Comparison of ENCODE assay signal across 1 cellular context in the genomic region with DNA sequence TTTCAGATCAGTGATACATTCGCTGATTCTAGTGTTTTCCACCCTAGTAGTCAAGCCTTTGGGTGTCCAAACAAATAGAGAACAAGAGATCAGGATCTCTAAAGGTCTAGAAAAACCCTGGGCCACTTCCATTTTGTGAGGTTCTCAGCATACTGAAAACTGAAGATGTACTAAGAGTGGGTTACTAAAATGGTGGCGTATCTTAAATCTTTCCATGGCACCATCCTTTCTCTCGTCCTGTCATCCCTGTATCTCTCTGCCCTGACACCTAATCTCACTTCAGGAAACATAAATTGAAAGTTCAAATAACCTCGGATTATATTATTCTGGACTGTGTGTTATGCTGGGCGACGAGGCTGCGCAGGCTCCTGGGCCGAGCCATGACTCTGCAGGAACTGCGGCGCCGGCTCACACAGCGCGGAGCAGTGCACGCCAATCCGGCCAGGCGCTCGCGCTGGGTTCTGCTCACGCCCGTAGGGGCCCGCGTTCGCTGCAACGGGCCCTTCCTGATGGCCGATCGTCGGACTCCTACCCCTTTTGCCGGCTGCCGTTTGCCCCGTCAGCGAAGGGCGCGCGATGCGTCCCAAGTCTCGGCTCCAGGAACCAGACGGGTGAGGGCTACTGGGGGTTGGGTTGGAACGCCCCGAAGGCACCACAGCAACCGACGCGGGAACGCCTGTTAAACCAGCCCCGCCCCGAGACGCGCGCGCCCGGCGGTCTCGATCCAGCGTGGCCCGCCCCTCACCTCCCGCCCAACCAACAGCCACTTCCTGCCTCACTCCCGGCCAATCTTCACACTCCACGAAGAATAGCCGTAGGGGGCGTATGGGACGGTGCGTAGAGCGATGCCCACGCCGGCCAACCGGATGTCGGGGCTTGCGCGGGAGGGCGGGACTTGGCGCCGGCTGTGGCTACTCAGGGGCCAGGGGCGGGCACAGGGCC.
A peak's percentile ranks its signal among the peaks of the same experiment; 100 is the strongest.
TF ChIP-seq lines count a peak whose summit lies in the region.

No MANE protein-coding gene starts in this region.

TF ChIP-seq in H1, 55 proteins besides CTCF, POLR2A, EP300 and RAD21:
- no peak for TF ChIP-seq BCL11A (IDR thresholded peaks at IDR 0.05; ENCODE audit: low read depth in 2 of 2, low read length in 2 of 2)
- TF ChIP-seq TAF1 (IDR thresholded peaks at IDR 0.05; ENCODE audit: low read depth, low read length) = peak; percentile 65; the same call in 1 of the 2 replicates
- no peak for TF ChIP-seq SAP30 (IDR thresholded peaks at IDR 0.05; ENCODE audit: insufficient read depth, insufficient replicate concordance, low read length)
- TF ChIP-seq, protein P1, sequence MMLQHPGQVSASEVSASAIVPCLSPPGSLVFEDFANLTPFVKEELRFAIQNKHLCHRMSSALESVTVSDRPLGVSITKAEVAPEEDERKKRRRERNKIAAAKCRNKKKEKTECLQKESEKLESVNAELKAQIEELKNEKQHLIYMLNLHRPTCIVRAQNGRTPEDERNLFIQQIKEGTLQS (IDR thresholded peaks at IDR 0.05; ENCODE audit: insufficient read depth, low read depth, low read length) = no peak
- no peak for TF ChIP-seq CBX8 (IDR thresholded peaks at IDR 0.05; ENCODE audit: borderline replicate concordance, low read depth, low read length)
- TF ChIP-seq CHD1 (IDR thresholded peaks at IDR 0.05; ENCODE audit: low read depth, low read length) = no peak
- TF ChIP-seq, protein P2, sequence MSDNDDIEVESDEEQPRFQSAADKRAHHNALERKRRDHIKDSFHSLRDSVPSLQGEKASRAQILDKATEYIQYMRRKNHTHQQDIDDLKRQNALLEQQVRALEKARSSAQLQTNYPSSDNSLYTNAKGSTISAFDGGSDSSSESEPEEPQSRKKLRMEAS (IDR thresholded peaks at IDR 0.05) = 0 out of 2 replicates have a peak, but pooled peaks have one; percentile 32
- no peak for TF ChIP-seq EGR1 (IDR thresholded peaks at IDR 0.05; ENCODE audit: borderline replicate concordance, low read depth, low read length)
- peak; percentile 89 for TF ChIP-seq SP4 (IDR thresholded peaks at IDR 0.05; ENCODE audit: low read length)
- no peak for TF ChIP-seq RXRA (IDR thresholded peaks at IDR 0.05; ENCODE audit: insufficient read depth, low read depth, low read length)
- TF ChIP-seq SRF (IDR thresholded peaks at IDR 0.05; ENCODE audit: low read depth, low read length) = no peak
- TF ChIP-seq TBP (IDR thresholded peaks at IDR 0.05; ENCODE audit: low read depth, low read length) = 0 out of 2 replicates have a peak, but pooled peaks have one; percentile 8
- no peak for TF ChIP-seq POU5F1 (IDR thresholded peaks at IDR 0.05; ENCODE audit: low read depth, low read length)
- TF ChIP-seq CEBPB (IDR thresholded peaks at IDR 0.05; ENCODE audit: low read depth, low read length) = no peak
- TF ChIP-seq, protein P3, sequence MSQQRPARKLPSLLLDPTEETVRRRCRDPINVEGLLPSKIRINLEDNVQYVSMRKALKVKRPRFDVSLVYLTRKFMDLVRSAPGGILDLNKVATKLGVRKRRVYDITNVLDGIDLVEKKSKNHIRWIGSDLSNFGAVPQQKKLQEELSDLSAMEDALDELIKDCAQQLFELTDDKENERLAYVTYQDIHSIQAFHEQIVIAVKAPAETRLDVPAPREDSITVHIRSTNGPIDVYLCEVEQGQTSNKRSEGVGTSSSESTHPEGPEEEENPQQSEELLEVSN (IDR thresholded peaks at IDR 0.05) = no peak
- peak; percentile 71 for TF ChIP-seq PHF8 (conservative IDR thresholded peaks at IDR 0.05; ENCODE audit: low read depth, low read length)
- TF ChIP-seq, protein P4, sequence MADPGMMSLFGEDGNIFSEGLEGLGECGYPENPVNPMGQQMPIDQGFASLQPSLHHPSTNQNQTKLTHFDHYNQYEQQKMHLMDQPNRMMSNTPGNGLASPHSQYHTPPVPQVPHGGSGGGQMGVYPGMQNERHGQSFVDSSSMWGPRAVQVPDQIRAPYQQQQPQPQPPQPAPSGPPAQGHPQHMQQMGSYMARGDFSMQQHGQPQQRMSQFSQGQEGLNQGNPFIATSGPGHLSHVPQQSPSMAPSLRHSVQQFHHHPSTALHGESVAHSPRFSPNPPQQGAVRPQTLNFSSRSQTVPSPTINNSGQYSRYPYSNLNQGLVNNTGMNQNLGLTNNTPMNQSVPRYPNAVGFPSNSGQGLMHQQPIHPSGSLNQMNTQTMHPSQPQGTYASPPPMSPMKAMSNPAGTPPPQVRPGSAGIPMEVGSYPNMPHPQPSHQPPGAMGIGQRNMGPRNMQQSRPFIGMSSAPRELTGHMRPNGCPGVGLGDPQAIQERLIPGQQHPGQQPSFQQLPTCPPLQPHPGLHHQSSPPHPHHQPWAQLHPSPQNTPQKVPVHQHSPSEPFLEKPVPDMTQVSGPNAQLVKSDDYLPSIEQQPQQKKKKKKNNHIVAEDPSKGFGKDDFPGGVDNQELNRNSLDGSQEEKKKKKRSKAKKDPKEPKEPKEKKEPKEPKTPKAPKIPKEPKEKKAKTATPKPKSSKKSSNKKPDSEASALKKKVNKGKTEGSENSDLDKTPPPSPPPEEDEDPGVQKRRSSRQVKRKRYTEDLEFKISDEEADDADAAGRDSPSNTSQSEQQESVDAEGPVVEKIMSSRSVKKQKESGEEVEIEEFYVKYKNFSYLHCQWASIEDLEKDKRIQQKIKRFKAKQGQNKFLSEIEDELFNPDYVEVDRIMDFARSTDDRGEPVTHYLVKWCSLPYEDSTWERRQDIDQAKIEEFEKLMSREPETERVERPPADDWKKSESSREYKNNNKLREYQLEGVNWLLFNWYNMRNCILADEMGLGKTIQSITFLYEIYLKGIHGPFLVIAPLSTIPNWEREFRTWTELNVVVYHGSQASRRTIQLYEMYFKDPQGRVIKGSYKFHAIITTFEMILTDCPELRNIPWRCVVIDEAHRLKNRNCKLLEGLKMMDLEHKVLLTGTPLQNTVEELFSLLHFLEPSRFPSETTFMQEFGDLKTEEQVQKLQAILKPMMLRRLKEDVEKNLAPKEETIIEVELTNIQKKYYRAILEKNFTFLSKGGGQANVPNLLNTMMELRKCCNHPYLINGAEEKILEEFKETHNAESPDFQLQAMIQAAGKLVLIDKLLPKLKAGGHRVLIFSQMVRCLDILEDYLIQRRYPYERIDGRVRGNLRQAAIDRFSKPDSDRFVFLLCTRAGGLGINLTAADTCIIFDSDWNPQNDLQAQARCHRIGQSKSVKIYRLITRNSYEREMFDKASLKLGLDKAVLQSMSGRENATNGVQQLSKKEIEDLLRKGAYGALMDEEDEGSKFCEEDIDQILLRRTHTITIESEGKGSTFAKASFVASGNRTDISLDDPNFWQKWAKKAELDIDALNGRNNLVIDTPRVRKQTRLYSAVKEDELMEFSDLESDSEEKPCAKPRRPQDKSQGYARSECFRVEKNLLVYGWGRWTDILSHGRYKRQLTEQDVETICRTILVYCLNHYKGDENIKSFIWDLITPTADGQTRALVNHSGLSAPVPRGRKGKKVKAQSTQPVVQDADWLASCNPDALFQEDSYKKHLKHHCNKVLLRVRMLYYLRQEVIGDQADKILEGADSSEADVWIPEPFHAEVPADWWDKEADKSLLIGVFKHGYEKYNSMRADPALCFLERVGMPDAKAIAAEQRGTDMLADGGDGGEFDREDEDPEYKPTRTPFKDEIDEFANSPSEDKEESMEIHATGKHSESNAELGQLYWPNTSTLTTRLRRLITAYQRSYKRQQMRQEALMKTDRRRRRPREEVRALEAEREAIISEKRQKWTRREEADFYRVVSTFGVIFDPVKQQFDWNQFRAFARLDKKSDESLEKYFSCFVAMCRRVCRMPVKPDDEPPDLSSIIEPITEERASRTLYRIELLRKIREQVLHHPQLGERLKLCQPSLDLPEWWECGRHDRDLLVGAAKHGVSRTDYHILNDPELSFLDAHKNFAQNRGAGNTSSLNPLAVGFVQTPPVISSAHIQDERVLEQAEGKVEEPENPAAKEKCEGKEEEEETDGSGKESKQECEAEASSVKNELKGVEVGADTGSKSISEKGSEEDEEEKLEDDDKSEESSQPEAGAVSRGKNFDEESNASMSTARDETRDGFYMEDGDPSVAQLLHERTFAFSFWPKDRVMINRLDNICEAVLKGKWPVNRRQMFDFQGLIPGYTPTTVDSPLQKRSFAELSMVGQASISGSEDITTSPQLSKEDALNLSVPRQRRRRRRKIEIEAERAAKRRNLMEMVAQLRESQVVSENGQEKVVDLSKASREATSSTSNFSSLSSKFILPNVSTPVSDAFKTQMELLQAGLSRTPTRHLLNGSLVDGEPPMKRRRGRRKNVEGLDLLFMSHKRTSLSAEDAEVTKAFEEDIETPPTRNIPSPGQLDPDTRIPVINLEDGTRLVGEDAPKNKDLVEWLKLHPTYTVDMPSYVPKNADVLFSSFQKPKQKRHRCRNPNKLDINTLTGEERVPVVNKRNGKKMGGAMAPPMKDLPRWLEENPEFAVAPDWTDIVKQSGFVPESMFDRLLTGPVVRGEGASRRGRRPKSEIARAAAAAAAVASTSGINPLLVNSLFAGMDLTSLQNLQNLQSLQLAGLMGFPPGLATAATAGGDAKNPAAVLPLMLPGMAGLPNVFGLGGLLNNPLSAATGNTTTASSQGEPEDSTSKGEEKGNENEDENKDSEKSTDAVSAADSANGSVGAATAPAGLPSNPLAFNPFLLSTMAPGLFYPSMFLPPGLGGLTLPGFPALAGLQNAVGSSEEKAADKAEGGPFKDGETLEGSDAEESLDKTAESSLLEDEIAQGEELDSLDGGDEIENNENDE (IDR thresholded peaks at IDR 0.05; ENCODE audit: insufficient replicate concordance, low read length) = no peak
- TF ChIP-seq TEAD4 (IDR thresholded peaks at IDR 0.05; ENCODE audit: low read depth, low read length) = no peak
- TF ChIP-seq SP1 (IDR thresholded peaks at IDR 0.05; ENCODE audit: low read depth, low read length) = peak; percentile 98
- 0 out of 2 replicates have a peak, but pooled peaks have one; percentile 5 for TF ChIP-seq BRCA1 (IDR thresholded peaks at IDR 0.05; ENCODE audit: low read depth, low read length)
- peak; percentile 89 for TF ChIP-seq BACH1 (IDR thresholded peaks at IDR 0.05; ENCODE audit: low read length)
- no peak for TF ChIP-seq SUZ12 (IDR thresholded peaks at IDR 0.05; ENCODE audit: low read length)
- no peak for TF ChIP-seq CTBP2 (IDR thresholded peaks at IDR 0.05; ENCODE audit: borderline replicate concordance, insufficient read depth, insufficient read length, low read length)
- TF ChIP-seq CBX5 (IDR thresholded peaks at IDR 0.05; ENCODE audit: low read depth, low read length) = no peak
- no peak for TF ChIP-seq FOSL1 (IDR thresholded peaks at IDR 0.05; ENCODE audit: insufficient read depth, low read depth, low read length)
- TF ChIP-seq ASH2L (IDR thresholded peaks at IDR 0.05; ENCODE audit: low read length) = peak; percentile 72
- no peak for TF ChIP-seq TCF12 (IDR thresholded peaks at IDR 0.05; ENCODE audit: low read depth, low read length)
- peak; percentile 83 for TF ChIP-seq SP2 (IDR thresholded peaks at IDR 0.05; ENCODE audit: low read length)
- TF ChIP-seq, protein P5, sequence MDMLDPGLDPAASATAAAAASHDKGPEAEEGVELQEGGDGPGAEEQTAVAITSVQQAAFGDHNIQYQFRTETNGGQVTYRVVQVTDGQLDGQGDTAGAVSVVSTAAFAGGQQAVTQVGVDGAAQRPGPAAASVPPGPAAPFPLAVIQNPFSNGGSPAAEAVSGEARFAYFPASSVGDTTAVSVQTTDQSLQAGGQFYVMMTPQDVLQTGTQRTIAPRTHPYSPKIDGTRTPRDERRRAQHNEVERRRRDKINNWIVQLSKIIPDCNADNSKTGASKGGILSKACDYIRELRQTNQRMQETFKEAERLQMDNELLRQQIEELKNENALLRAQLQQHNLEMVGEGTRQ (IDR thresholded peaks at IDR 0.05; ENCODE audit: low read length) = no peak
- TF ChIP-seq CREB1 (IDR thresholded peaks at IDR 0.05) = peak; percentile 76
- TF ChIP-seq RBBP5 (IDR thresholded peaks at IDR 0.05; ENCODE audit: borderline replicate concordance, low read depth, low read length) = peak; percentile 67; the same call in 1 of the 2 replicates
- TF ChIP-seq NANOG (IDR thresholded peaks at IDR 0.05; ENCODE audit: insufficient read depth, low read depth, low read length, poor library complexity, severe bottlenecking) = no peak
- no peak for TF ChIP-seq RNF2 (IDR thresholded peaks at IDR 0.05; ENCODE audit: borderline replicate concordance, low read depth, low read length, missing control alignments, poor library complexity, severe bottlenecking)
- TF ChIP-seq GABPA (IDR thresholded peaks at IDR 0.05; ENCODE audit: borderline replicate concordance, insufficient read depth, low read length) = no peak; the same call in 1 of the 2 replicates
- TF ChIP-seq, protein P6, sequence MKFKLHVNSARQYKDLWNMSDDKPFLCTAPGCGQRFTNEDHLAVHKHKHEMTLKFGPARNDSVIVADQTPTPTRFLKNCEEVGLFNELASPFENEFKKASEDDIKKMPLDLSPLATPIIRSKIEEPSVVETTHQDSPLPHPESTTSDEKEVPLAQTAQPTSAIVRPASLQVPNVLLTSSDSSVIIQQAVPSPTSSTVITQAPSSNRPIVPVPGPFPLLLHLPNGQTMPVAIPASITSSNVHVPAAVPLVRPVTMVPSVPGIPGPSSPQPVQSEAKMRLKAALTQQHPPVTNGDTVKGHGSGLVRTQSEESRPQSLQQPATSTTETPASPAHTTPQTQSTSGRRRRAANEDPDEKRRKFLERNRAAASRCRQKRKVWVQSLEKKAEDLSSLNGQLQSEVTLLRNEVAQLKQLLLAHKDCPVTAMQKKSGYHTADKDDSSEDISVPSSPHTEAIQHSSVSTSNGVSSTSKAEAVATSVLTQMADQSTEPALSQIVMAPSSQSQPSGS (IDR thresholded peaks at IDR 0.05; ENCODE audit: low read length) = no peak
- peak; percentile 79 for TF ChIP-seq POLR2AphosphoS5 (IDR thresholded peaks at IDR 0.05; ENCODE audit: low read depth, low read length)
- peak; percentile 88 for TF ChIP-seq CHD2 (IDR thresholded peaks at IDR 0.05; ENCODE audit: low read length)
- peak; percentile 85 for TF ChIP-seq YY1 (IDR thresholded peaks at IDR 0.05; ENCODE audit: low read depth, low read length)
- no peak for TF ChIP-seq EZH2 (IDR thresholded peaks at IDR 0.05; ENCODE audit: low read depth, low read length, severe bottlenecking)
- TF ChIP-seq KDM4A (IDR thresholded peaks at IDR 0.05; ENCODE audit: low read depth, low read length, severe bottlenecking) = peak; percentile 44
- TF ChIP-seq SIN3A (conservative IDR thresholded peaks at IDR 0.05 in 1 of 2, IDR thresholded peaks at IDR 0.05 in 1 of 2; ENCODE audit: low read depth in 1 of 2, low read length in 2 of 2) = peak; percentile 24 to 63; a peak in 1 of 4 replicates
- peak; percentile 79; the same call in 1 of the 2 replicates for TF ChIP-seq MAFK (IDR thresholded peaks at IDR 0.05; ENCODE audit: low read depth, low read length)
- TF ChIP-seq HDAC6 (IDR thresholded peaks at IDR 0.05; ENCODE audit: low read depth, low read length) = no peak
- TF ChIP-seq RFX5 (IDR thresholded peaks at IDR 0.05; ENCODE audit: borderline replicate concordance, low read depth, low read length) = no peak
- no peak for TF ChIP-seq SIX5 (IDR thresholded peaks at IDR 0.05; ENCODE audit: low read depth, low read length)
- TF ChIP-seq SIRT6 (IDR thresholded peaks at IDR 0.05; ENCODE audit: low read length) = no peak
- no peak for TF ChIP-seq JUN (IDR thresholded peaks at IDR 0.05; ENCODE audit: low read depth, low read length)
- no peak for TF ChIP-seq GTF2F1 (IDR thresholded peaks at IDR 0.05; ENCODE audit: borderline replicate concordance, low read depth, low read length)
- TF ChIP-seq NRF1 (IDR thresholded peaks at IDR 0.05; ENCODE audit: low read depth, low read length) = peak; percentile 19; the same call in 1 of the 2 replicates
- TF ChIP-seq TAF7 (optimal IDR thresholded peaks at IDR 0.05; ENCODE audit: borderline replicate concordance, low read depth, low read length) = peak; percentile 52
- no peak for TF ChIP-seq KDM1A (IDR thresholded peaks at IDR 0.05; ENCODE audit: borderline replicate concordance, low read length)
